ENCODE assay signal across 15 cellular contexts in genomic region chr6:144479991-144480390, GRCh38.
"Had no signal": no experiment of that assay in that cellular context is flagged by ENCODE, and none has a peak within 500 bp of the region (broad histone marks: within the 10 kb centered on the region; RNA-seq: fewer than 3 reads in every experiment).

No MANE protein-coding gene starts in this region.

- H3K36me3 ChIP-seq: ovary, uterus had no signal

- DNase-seq: activated CD8-positive, alpha-beta memory T cell treated with anti-CD3 and anti-CD28 coated beads, Interleukin-2, amount 50 U/mL, for 48 hours; activated CD8-positive, alpha-beta T cell treated with anti-CD3 and anti-CD28 coated beads, Interleukin-2, amount 10 ng/mL, durations not matched to agents 7 days and 5 days; activated naive CD4-positive, alpha-beta T cell treated with anti-CD3 and anti-CD28 coated beads, Interleukin-2, amount 50 U/mL, for 16 hours; dorsolateral prefrontal cortex; left colon; mammary epithelial cell; ovary; stimulated activated CD4-positive, alpha-beta T cell treated with anti-CD3 and anti-CD28 coated beads, Interleukin-4, amount 100 ng/mL, for 1 hour; stomach; T-helper 9 cell; tibial artery; uterus had no signal

- ATAC-seq: activated CD8-positive, alpha-beta T cell treated with anti-CD3 and anti-CD28 coated beads, Interleukin-2, amount 10 ng/mL, durations not matched to agents 7 days and 5 days; left colon had no signal

- H3K27me3 Mint-ChIP-seq: brain had no signal

- H3K9me3 ChIP-seq: ovary, stomach, tibial artery, uterus had no signal

- H3K4me1 ChIP-seq: stomach, uterus had no signal

- H3K4me1 Mint-ChIP-seq: neural crest cell had no signal

- H3K4me3 ChIP-seq: dorsolateral prefrontal cortex, ovary, stomach, tibial artery, uterus had no signal

- H3K27ac ChIP-seq: dorsolateral prefrontal cortex, stomach, uterus had no signal

- H3K4me3 Mint-ChIP-seq: activated CD8-positive, alpha-beta T cell treated with anti-CD3 and anti-CD28 coated beads, Interleukin-2, amount 10 ng/mL, durations not matched to agents 7 days and 5 days; brain; neural crest cell had no signal

- H3K9me3 Mint-ChIP-seq: activated T-helper 2 cell treated with anti-CD3 and anti-CD28 coated beads, Interferon-gamma antibody, Interleukin-2, Interleukin-4, amounts not matched to agents 10 μg/mL and 5 μg/mL and 100 μg/mL, durations not matched to agents 14 hours and 24 hours and 36 hours; brain; neural crest cell had no signal

- H3K27ac Mint-ChIP-seq: activated CD8-positive, alpha-beta T cell treated with anti-CD3 and anti-CD28 coated beads, Interleukin-2, amount 10 ng/mL, durations not matched to agents 7 days and 5 days; activated T-helper 2 cell treated with anti-CD3 and anti-CD28 coated beads, Interferon-gamma antibody, Interleukin-2, Interleukin-4, amounts not matched to agents 10 μg/mL and 5 μg/mL and 100 μg/mL, durations not matched to agents 14 hours and 24 hours and 36 hours had no signal

- H3K27me3 ChIP-seq: dorsolateral prefrontal cortex, ovary, stomach, tibial artery, uterus had no signal
